9 cellular contexts compared by ENCODE assay signal in genomic region chr5:94793816-94794198, GRCh38.
DNase-seq lines count a peak whose midpoint lies in the region; ATAC-seq and TF ChIP-seq lines count a peak whose summit lies in the region.
"Had no signal": no experiment of that assay in that cellular context is flagged by ENCODE, and none has a peak within 500 bp of the region (broad histone marks: within the 10 kb centered on the region; RNA-seq: fewer than 3 reads in every experiment).

No MANE protein-coding gene starts in this region.

- peak overlapping the region; percentile 42 for H2AFZ ChIP-seq in DND-41 (ENCODE audit: low read depth, low read length)

- peak overlapping the region; percentile 82 for H3K27ac ChIP-seq in DND-41 (ENCODE audit: low read length)
- H3K27ac ChIP-seq in cingulate gyrus (ENCODE audit: low read depth, low read length) = peak overlapping the region; percentile 60
- H3K27ac ChIP-seq: epithelial cell of prostate had no signal

- H3K4me1 ChIP-seq in DND-41 (ENCODE audit: insufficient read depth, low read length) = peaks cover 37% of the 10 kb centered on the region

- no peaks in the 10 kb centered on the region for H4K20me1 ChIP-seq in DND-41 (ENCODE audit: insufficient read depth, low read length)

- H3K9ac ChIP-seq in DND-41 (ENCODE audit: low read depth, low read length) = peak overlapping the region; percentile 39

- DNase-seq in DND-41 (no peak), SHP77 (lab: John Stamatoyannopoulos, UW) (no peak), C1 segment of cervical spinal cord (lab: John Stamatoyannopoulos, UW) (no peak), SHP77 treated with DMSO at 0.1 percent for 48 hours (lab: John Stamatoyannopoulos, UW) (no peak), cerebellum (ENCODE audit: low spot score) (no peak)

- 0 out of 4 replicates have a peak overlapping the region, but pooled peaks of 1 of the 2 experiments have one; percentile 10 for H3K4me3 ChIP-seq in DND-41 (ENCODE audit: low read depth in 1 of 2, low read length in 2 of 2)

- no peak for TF ChIP-seq CTCF in DND-41 (IDR thresholded peaks at IDR 0.05; ENCODE audit: borderline replicate concordance, extremely low read depth, low read length, poor library complexity, severe bottlenecking)

- no peaks in the 10 kb centered on the region for H3K36me3 ChIP-seq in DND-41 (ENCODE audit: insufficient read depth, low read length)

- ATAC-seq in DND-41 (ENCODE audit: insufficient read depth, low read depth) (peak; percentile 30), GM21367 (IDR thresholded peaks at IDR 0.05; ENCODE audit: unreplicated experiment) (peak; percentile 32), HG03558 (IDR thresholded peaks at IDR 0.05; ENCODE audit: extremely low read depth, unreplicated experiment) (peak; percentile 23)

- H3K4me2 ChIP-seq in DND-41 (ENCODE audit: insufficient read depth, low read length) = peak overlapping the region; percentile 48

- no peaks in the 10 kb centered on the region for H3K9me3 ChIP-seq in DND-41 (ENCODE audit: insufficient read depth, low read length, severe bottlenecking)

- H3K27me3 ChIP-seq in DND-41 (ENCODE audit: insufficient read depth, low read length, poor library complexity) = no peaks in the 10 kb centered on the region

- H3K79me2 ChIP-seq in DND-41 (ENCODE audit: insufficient read depth, low read length) = no peaks in the 10 kb centered on the region
